29 cellular contexts compared by ENCODE assay signal in the genomic region with DNA sequence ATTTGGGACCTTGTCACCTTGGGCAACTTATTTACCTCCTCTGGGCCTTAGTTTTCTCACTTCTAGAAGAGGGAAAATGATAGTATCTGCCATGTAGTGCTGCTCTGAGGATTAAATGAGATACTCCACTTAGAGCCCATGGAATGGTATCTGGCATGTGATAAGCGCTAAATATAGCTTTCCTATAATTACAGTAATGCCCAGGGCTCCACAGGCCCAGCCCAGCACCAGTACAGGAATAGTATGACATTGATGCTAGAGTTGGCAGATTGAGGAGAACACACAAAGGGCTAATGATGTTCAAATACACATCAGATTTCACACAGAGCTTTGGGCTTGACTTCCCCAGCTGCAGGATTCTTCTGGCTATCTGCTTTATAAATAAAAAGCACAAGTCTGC.
"Had no signal": no experiment of that assay in that cellular context is flagged by ENCODE, and none has a peak within 500 bp of the region (broad histone marks: within the 10 kb centered on the region; RNA-seq: fewer than 3 reads in every experiment).

No MANE protein-coding gene starts in this region.

- H3K9me3 ChIP-seq: colonic mucosa, gastroesophageal sphincter, mucosa of descending colon, psoas muscle, suprapubic skin, vagina had no signal

- H3K27ac ChIP-seq: colonic mucosa, epithelial cell of prostate, gastroesophageal sphincter, ovary, psoas muscle, right lobe of liver, suprapubic skin, vagina had no signal

- H3K4me1 ChIP-seq: colonic mucosa, right lobe of liver had no signal

- DNase-seq: colonic mucosa; effector CD8-positive, alpha-beta T cell; endodermal cell; foreskin fibroblast; hypothalamus; immature natural killer cell; islet precursor cell; kidney glomerular epithelial cell; left colon; mucosa of descending colon; naive thymus-derived CD4-positive, alpha-beta T cell; occipital lobe; ovary; psoas muscle; right lobe of liver; stimulated activated CD4-positive, alpha-beta T cell treated with anti-CD3 and anti-CD28 coated beads, Interleukin-12 subunit alpha, Interleukin-12 subunit beta, amount 100 ng/mL, for 4 hours; stimulated activated CD4-positive, alpha-beta T cell treated with anti-CD3 and anti-CD28 coated beads, Interleukin-1b, Interleukin-23, amount 100 ng/mL, for 48 hours; stimulated activated CD4-positive, alpha-beta T cell treated with anti-CD3 and anti-CD28 coated beads, Interleukin-4, amount 100 ng/mL, for 1 hour; stimulated activated CD8-positive, alpha-beta memory T cell treated with anti-CD3 and anti-CD28 coated beads, Interleukin-4, amount 100 ng/mL, for 48 hours; stimulated activated naive CD4-positive, alpha-beta T cell; stimulated activated naive CD8-positive, alpha-beta T cell treated with anti-CD3 and anti-CD28 coated beads, Interleukin-15, amount 100 ng/mL, for 72 hours; trophoblast cell had no signal

- ATAC-seq: esophagus mucosa; gastroesophageal sphincter; left colon; mucosa of descending colon; naive thymus-derived CD4-positive, alpha-beta T cell; right lobe of liver; stimulated activated naive CD8-positive, alpha-beta T cell treated with anti-CD3 and anti-CD28 coated beads, Interleukin-15, amount 100 ng/mL, for 72 hours had no signal

- H3K36me3 ChIP-seq: colonic mucosa, ovary had no signal

- H3K27me3 ChIP-seq: colonic mucosa, gastroesophageal sphincter, ovary, right lobe of liver, suprapubic skin, vagina had no signal

- H3K4me3 ChIP-seq: colonic mucosa, gastroesophageal sphincter, lung, mucosa of descending colon, ovary, psoas muscle, right lobe of liver, smooth muscle cell, suprapubic skin, vagina had no signal
